17 cellular contexts compared by ENCODE assay signal in the genomic region with DNA sequence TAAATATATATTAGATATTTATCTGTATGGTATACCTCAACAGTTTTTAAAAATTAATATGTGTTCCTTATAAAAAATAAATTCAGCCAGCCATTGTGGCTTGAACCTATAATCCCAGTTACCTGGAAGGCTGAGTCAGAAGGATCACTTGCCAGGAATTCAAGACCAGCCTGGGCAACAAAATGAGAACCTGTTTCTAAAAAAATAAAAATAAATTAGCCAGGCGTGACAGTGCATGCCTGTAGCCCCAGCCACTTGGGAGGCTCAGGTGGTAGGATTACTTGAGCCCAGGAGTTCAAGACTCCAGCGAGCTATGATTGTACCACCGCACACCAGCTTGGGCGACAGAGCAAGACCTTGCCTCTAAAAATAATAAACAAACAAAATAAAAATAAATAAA.
"Had no signal": no experiment of that assay in that cellular context is flagged by ENCODE, and none has a peak within 500 bp of the region (broad histone marks: within the 10 kb centered on the region; RNA-seq: fewer than 3 reads in every experiment).

No MANE protein-coding gene starts in this region.

- H3K9me3 ChIP-seq: right lobe of liver, spleen had no signal

- H3K4me3 Mint-ChIP-seq: activated T-cell treated with anti-CD3 and anti-CD28 coated beads, Interleukin-2, amount 50 U/mL, for 72 hours; natural killer cell; type B pancreatic cell had no signal

- H3K9me3 Mint-ChIP-seq: activated T-cell treated with anti-CD3 and anti-CD28 coated beads, Interleukin-2, amount 50 U/mL, for 72 hours; natural killer cell; type B pancreatic cell had no signal

- H3K27me3 ChIP-seq: cardiac muscle cell, right lobe of liver, spleen had no signal

- ATAC-seq: activated T-cell treated with anti-CD3 and anti-CD28 coated beads, Interleukin-2, amount 50 U/mL, for 72 hours; left colon; natural killer cell; right lobe of liver had no signal

- H3K27me3 Mint-ChIP-seq: type B pancreatic cell had no signal

- H3K4me1 ChIP-seq: right lobe of liver, spleen had no signal

- H3K4me3 ChIP-seq: cardiac muscle cell, right lobe of liver, spleen had no signal

- DNase-seq: activated CD4-positive, alpha-beta T cell treated with anti-CD3 and anti-CD28 coated beads, Interleukin-2, amount 50 U/mL, for 48 hours; activated CD4-positive, CD25-positive, alpha-beta regulatory T cell treated with anti-CD3 and anti-CD28 coated beads, Interleukin-2, amount 50 U/mL, for 72 hours; activated T-cell treated with anti-CD3 and anti-CD28 coated beads, Interleukin-2, amount 50 U/mL, for 72 hours; aorta; effector CD4-positive, alpha-beta T cell; hippocampal formation; left colon; natural killer cell; nucleus accumbens; right lobe of liver; spleen; stimulated activated CD4-positive, alpha-beta T cell treated with anti-CD3 and anti-CD28 coated beads, Interleukin-2, amount 100 ng/mL, for 24 hours; stimulated activated naive CD4-positive, alpha-beta T cell; substantia nigra; T-helper 9 cell had no signal

- H3K27ac Mint-ChIP-seq: natural killer cell had no signal

- H3K27ac ChIP-seq: right lobe of liver, spleen had no signal
